In the genomic region with DNA sequence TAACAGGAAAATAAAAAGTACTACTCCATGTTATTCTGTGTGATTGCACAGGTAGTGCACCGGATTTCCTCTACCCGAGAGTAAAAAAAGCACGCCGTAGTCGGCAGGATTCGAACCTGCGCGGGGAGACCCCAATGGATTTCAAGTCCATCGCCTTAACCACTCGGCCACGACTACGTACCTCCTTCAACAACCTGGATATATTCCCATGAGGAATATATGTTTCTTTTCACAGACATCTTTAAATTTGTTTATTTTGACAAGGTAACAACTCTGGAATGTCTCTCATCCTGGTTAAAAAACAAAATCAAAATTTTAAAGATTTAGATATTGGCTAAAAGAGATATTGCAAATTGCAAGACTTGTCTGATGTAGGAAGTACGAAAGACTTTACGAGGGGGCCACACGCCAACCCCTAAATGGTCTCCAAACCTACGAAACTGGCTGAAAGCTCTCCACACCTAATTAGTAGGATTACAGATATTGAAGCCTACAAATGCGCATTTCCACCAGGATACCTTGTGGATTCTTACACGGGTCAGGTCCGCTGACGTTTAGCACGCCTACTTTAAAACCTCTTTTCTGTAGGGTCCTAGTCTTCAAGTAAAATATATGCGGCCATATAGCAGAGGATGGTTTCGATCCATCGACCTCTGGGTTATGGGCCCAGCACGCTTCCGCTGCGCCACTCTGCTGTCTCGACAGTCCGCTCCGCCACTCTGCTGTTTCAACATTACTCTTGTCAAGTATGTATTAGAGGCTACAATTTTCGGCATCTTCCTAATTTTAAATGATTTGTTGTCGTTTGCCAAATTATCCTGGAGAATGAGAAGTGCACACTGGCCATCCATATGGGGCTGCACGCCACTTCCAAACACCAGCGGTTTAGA, we compare ENCODE assay signal across 8 cellular contexts. TPM values are rescaled to one million over a fixed set of nuclear protein-coding genes. Genes with fewer than 3 reads are reported as not detected.
DNase-seq lines count a peak whose midpoint lies in the region; ATAC-seq and TF ChIP-seq lines count a peak whose summit lies in the region.

No MANE protein-coding gene starts in this region.

- H3K4me3 ChIP-seq in heart right ventricle: peak overlapping the region; percentile 5 to 59 (median 50)
- peak overlapping the region; percentile 28 to 29 for H3K4me3 ChIP-seq in prostate gland
- H3K4me3 ChIP-seq in urinary bladder (ENCODE audit: low read depth, low read length): peak overlapping the region; percentile 37

- no peaks in the 10 kb centered on the region for H3K9me3 ChIP-seq in heart right ventricle
- no peaks in the 10 kb centered on the region for H3K9me3 ChIP-seq in prostate gland

- peaks cover 0 to 31% (median 7%) of the 10 kb centered on the region in 9 donors for H3K4me1 ChIP-seq in heart right ventricle
- no peaks in the 10 kb centered on the region for H3K4me1 ChIP-seq in prostate gland (replicated peaks)
- peaks cover 1% of the 10 kb centered on the region for H3K4me1 ChIP-seq in urinary bladder (ENCODE audit: insufficient read depth)

- H3K4me3 Mint-ChIP-seq in activated naive CD8-positive, alpha-beta T cell treated with anti-CD3 and anti-CD28 coated beads, Interleukin-2, amount 50 U/mL, for 24 hours: peak overlapping the region; percentile 85

- H3K27me3 ChIP-seq in heart right ventricle: peaks cover 0 to 15% (median 6%) of the 10 kb centered on the region in 7 donors
- H3K27me3 ChIP-seq in prostate gland (replicated peaks; ENCODE audit: insufficient read depth): no peaks in the 10 kb centered on the region

- ATAC-seq in GM21576 (IDR thresholded peaks at IDR 0.05; ENCODE audit: unreplicated experiment): peak; percentile 48
- peak; percentile 82 for ATAC-seq in activated naive CD8-positive, alpha-beta T cell treated with anti-CD3 and anti-CD28 coated beads, Interleukin-2, amount 50 U/mL, for 24 hours
- ATAC-seq in heart right ventricle: peak; percentile 66 to 95 (median 86)

- peak overlapping the region in 6 of 10 donors; percentile 21 to 60 (median 52) for H3K27ac ChIP-seq in heart right ventricle
- H3K27ac ChIP-seq in prostate gland: peak overlapping the region; percentile 58 to 67
- no peak overlapping the region for H3K27ac ChIP-seq in urinary bladder (ENCODE audit: low read depth)

- H3K36me3 ChIP-seq in heart right ventricle (no peaks in the 10 kb centered on the region), prostate gland (no peaks in the 10 kb centered on the region), urinary bladder (ENCODE audit: insufficient read depth) (no peaks in the 10 kb centered on the region)

- WGBS in heart right ventricle, 2 donors: 1% methylated on average over 34 of the region's 34 CpGs
- 2% methylated on average over 34 of the region's 34 CpGs for WGBS in prostate gland
- under 1% methylated on average over 34 of the region's 34 CpGs for WGBS in urinary bladder

- H3K27me3 Mint-ChIP-seq in activated naive CD8-positive, alpha-beta T cell treated with anti-CD3 and anti-CD28 coated beads, Interleukin-2, amount 50 U/mL, for 24 hours: peaks cover 11% of the 10 kb centered on the region

- H3K27ac Mint-ChIP-seq in activated naive CD8-positive, alpha-beta T cell treated with anti-CD3 and anti-CD28 coated beads, Interleukin-2, amount 50 U/mL, for 24 hours: peak overlapping the region; percentile 93

- DNase-seq in CD1c-positive myeloid dendritic cell (ENCODE audit: extremely low spot score): peak; percentile 79
- peak; percentile 59 for DNase-seq in NCI-H1092 (lab: John Stamatoyannopoulos, UW)
- DNase-seq in SW480 (ENCODE audit: low spot score): peak; percentile 88
- DNase-seq in activated naive CD8-positive, alpha-beta T cell treated with anti-CD3 and anti-CD28 coated beads, Interleukin-2, amount 50 U/mL, for 24 hours: peak; percentile 86
- DNase-seq in heart right ventricle: peak; percentile 59 to 83
- peak; percentile 84 for DNase-seq in prostate gland (ENCODE audit: low spot score)

- no peaks in the 10 kb centered on the region for H3K9me3 Mint-ChIP-seq in activated naive CD8-positive, alpha-beta T cell treated with anti-CD3 and anti-CD28 coated beads, Interleukin-2, amount 50 U/mL, for 24 hours

- TF ChIP-seq CTCF in heart right ventricle (IDR thresholded peaks at IDR 0.05) (no peak), prostate gland (IDR thresholded peaks at IDR 0.05) (no peak)

- H3K36me3 Mint-ChIP-seq in activated naive CD8-positive, alpha-beta T cell treated with anti-CD3 and anti-CD28 coated beads, Interleukin-2, amount 50 U/mL, for 24 hours (ENCODE audit: low read depth): peaks cover 6% of the 10 kb centered on the region

- H3K4me1 Mint-ChIP-seq in activated naive CD8-positive, alpha-beta T cell treated with anti-CD3 and anti-CD28 coated beads, Interleukin-2, amount 50 U/mL, for 24 hours: peaks cover 52% of the 10 kb centered on the region

- intact Hi-C loops in heart right ventricle (cut with DNase I) (loop anchor here in 2 of 10 donors (2.0 to 10.0 kb wide), 2 partner anchors 28 to 262 kb away; a partner anchor contains a TSS), prostate gland (cut with DNase I) (no loop called here)

- no peak for TF ChIP-seq POLR2A in prostate gland (IDR thresholded peaks at IDR 0.05)

RNA-seq across cellular contexts. Expression of a gene that starts 52.3 kb away (rescaled TPM):
- total RNA-seq in heart right ventricle (10 to 100 TPM in 4 of 10 donors, 1 to 10 TPM in 6; 4.2 to 68.1 (median 9.2) TPM), prostate gland (10 to 100 TPM; 15.9 to 35.9 TPM), urinary bladder (13.6 TPM)
- polyA plus RNA-seq in heart right ventricle (10 to 100 TPM; 10.5 to 11.1 TPM), urinary bladder (23.9 TPM)
